In the genomic region with DNA sequence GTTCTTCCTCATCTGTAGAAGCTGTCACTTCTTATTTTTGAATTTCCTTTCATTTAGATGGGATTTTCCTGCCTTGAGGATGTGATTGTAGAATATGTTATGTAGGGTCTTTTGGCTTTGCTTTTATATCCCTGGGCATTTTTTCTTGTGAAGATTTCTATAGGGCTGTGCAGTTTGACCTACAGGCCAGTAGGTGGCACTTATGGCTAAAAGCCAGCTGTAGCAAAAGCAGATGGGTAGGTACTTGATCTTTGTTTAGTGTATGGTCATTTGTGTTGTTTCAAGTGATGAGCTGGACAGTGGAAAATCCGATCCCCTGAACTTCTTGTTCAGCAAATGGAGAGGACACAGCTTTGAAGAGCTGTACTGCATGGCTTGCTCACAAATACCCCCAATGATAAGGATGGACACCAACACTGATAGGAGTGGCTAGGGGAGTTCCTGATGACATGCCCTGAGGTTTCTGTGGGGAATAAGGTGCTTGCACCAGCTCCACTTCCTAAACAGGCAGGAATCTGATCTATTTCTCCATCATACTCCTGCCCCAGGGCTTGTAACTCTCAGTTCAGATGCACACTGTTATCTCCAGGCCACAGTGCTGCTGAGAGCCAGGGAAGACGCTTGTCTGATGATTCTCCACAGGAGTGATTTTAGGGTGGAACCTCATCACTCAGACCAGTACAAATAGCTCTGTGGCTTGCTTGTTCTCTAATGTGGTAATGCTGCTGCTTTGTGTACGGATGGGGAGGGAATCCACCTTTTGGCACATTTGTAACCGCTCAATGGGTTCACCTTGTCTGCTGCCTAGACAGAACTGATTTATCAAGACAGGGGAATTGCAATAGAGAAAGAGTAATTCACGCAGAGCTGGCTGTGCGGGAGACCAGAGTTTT, we compare ENCODE assay signal across 8 cellular contexts.
DNase-seq lines count a peak whose midpoint lies in the region; ATAC-seq, FAIRE-seq and TF ChIP-seq lines count a peak whose summit lies in the region.

No MANE protein-coding gene starts in this region.

- H3K14ac ChIP-seq in H9 (ENCODE audit: insufficient read depth, low read length), result no peak overlapping the region

- H3K56ac ChIP-seq in H9 (ENCODE audit: insufficient read length, low read depth, low read length), result no peak overlapping the region

- no peak overlapping the region for H3K18ac ChIP-seq in H9 (ENCODE audit: insufficient read length, low read depth, low read length)

- no peak overlapping the region for H2BK20ac ChIP-seq in H9 (ENCODE audit: low read depth, low read length, poor library complexity, severe bottlenecking)

- no peaks in the 10 kb centered on the region for H3K23me2 ChIP-seq in H9 (ENCODE audit: insufficient read length, low read depth, low read length, poor library complexity, severe bottlenecking)

- no peak overlapping the region for H2BK15ac ChIP-seq in H9 (ENCODE audit: low read depth, low read length)

- no peak overlapping the region for H3K4ac ChIP-seq in H9 (ENCODE audit: low read depth, low read length)

- no peak overlapping the region for H4K5ac ChIP-seq in H9 (ENCODE audit: insufficient read length, low read depth, low read length)

- H3K27me3 ChIP-seq in H9 (ENCODE audit: insufficient read depth, low read length) (0 out of 2 replicates have a peak, but pooled peaks cover 2% of the 10 kb centered on the region), MM.1S (replicated peaks; ENCODE audit: insufficient read depth, low read length) (no peaks in the 10 kb centered on the region), neural progenitor cell (no peaks in the 10 kb centered on the region)

- H2BK12ac ChIP-seq in H9 (ENCODE audit: insufficient read length, low read depth, low read length), result no peak overlapping the region

- H3F3A ChIP-seq in MM.1S (ENCODE audit: insufficient read depth, low read length), result no peaks in the 10 kb centered on the region
- H3F3A ChIP-seq in neural progenitor cell (ENCODE audit: low read depth), result no peaks in the 10 kb centered on the region

- H3K4me1 Mint-ChIP-seq in H9 (peaks cover 0 to 4% of the 10 kb centered on the region in 2 experiments; a peak in 1 of 4 replicates), MCF 10A (ENCODE audit: insufficient read depth, unreplicated experiment) (no peaks in the 10 kb centered on the region), neural progenitor cell (no peaks in the 10 kb centered on the region)

- H2AFZ ChIP-seq in H9 (ENCODE audit: low read length), result no peak overlapping the region
- no peak overlapping the region for H2AFZ ChIP-seq in MM.1S (ENCODE audit: low read length)
- peak overlapping the region; percentile 64 for H2AFZ ChIP-seq in neural progenitor cell (replicated peaks)

- H3K27ac ChIP-seq in H9 (ENCODE audit: insufficient read length, low read depth, low read length) (no peak overlapping the region), MM.1S (ENCODE audit: low read length) (no peak overlapping the region), neural progenitor cell (no peak overlapping the region)

- H3K4me3 ChIP-seq in MM.1S (ENCODE audit: low read length) (no peak overlapping the region), neural progenitor cell (no peak overlapping the region)

- H4K20me1 ChIP-seq in H9 (ENCODE audit: control insufficient read depth, insufficient read depth, insufficient read length) (no peaks in the 10 kb centered on the region), MM.1S (ENCODE audit: insufficient read depth, low read length) (no peaks in the 10 kb centered on the region), neural progenitor cell (ENCODE audit: low read depth) (no peaks in the 10 kb centered on the region)

- BruUV-seq in MCF 10A (replicated peaks; lab: Mats Ljungman, UMichigan), result no TSS peak

- POLR2A ChIA-PET in MCF 10A (lab: Yijun Ruan, JAX), result interaction anchor here (0.7 to 1.0 kb wide), 2 partner anchors 461 to 682 kb away, joined by 3 read pairs; no protein-coding TSS in a partner anchor

- H3K23ac ChIP-seq in H9 (ENCODE audit: insufficient read length, low read depth, low read length), result no peak overlapping the region

- H3K36me3 Mint-ChIP-seq in H9 (ENCODE audit: insufficient read depth in 1 of 3, low read depth in 3 of 3) (peaks cover 0 to 4% (median 2%) of the 10 kb centered on the region in 3 experiments; a peak in 1 of 7 replicates), MCF 10A (ENCODE audit: insufficient read depth, unreplicated experiment) (no peaks in the 10 kb centered on the region), neural progenitor cell (no peaks in the 10 kb centered on the region)
- no peaks in the 10 kb centered on the region for H3K36me3 Mint-ChIP-seq in activated naive CD4-positive, alpha-beta T cell treated with anti-CD3 and anti-CD28 coated beads, Interleukin-2, amount 50 U/mL, for 72 hours

- TF ChIP-seq CTCF in H9 (conservative IDR thresholded peaks at IDR 0.05) (peak; percentile 72), MM.1S (IDR thresholded peaks at IDR 0.05; ENCODE audit: low read length) (peak; percentile 56), MCF 10A (IDR thresholded peaks at IDR 0.05; ENCODE audit: unreplicated experiment) (peak; percentile 71), neural progenitor cell (IDR thresholded peaks at IDR 0.05) (peak; percentile 65)

- no peak overlapping the region for H4K8ac ChIP-seq in H9 (replicated peaks; ENCODE audit: insufficient read length, low read depth, low read length)

- H2AK5ac ChIP-seq in H9 (ENCODE audit: insufficient read length, low read length), result no peak overlapping the region

- FAIRE-seq in GM12892 (lab: Jason Lieb, UNC), result peak; percentile 91

- H3T11ph ChIP-seq in H9 (ENCODE audit: low read length), result no peak overlapping the region

- H3K9me2 ChIP-seq in MM.1S (replicated peaks; ENCODE audit: insufficient read depth, low read length), result no peaks in the 10 kb centered on the region

- H3K79me2 ChIP-seq in H9 (ENCODE audit: insufficient read depth, low read length) (no peaks in the 10 kb centered on the region), MM.1S (ENCODE audit: low read length) (no peaks in the 10 kb centered on the region), neural progenitor cell (ENCODE audit: low read depth) (no peaks in the 10 kb centered on the region)

- H3K9ac ChIP-seq in H9 (ENCODE audit: extremely low read depth, insufficient read length, low read length), result no peak overlapping the region
- no peak overlapping the region for H3K9ac ChIP-seq in MM.1S (ENCODE audit: low read length)
- H3K9ac ChIP-seq in neural progenitor cell, result no peak overlapping the region

- no peak overlapping the region for H2BK5ac ChIP-seq in H9 (ENCODE audit: insufficient read length, low read length)

- no peaks in the 10 kb centered on the region for H3K4me1 ChIP-seq in H9 (ENCODE audit: insufficient read depth, low read length)
- no peaks in the 10 kb centered on the region for H3K4me1 ChIP-seq in MM.1S (ENCODE audit: low read length)
- no peaks in the 10 kb centered on the region for H3K4me1 ChIP-seq in neural progenitor cell

- H3K4me2 ChIP-seq in H9 (ENCODE audit: insufficient read depth, insufficient read length, low read length), result no peak overlapping the region
- no peak overlapping the region for H3K4me2 ChIP-seq in MM.1S (ENCODE audit: low read depth, low read length)
- no peak overlapping the region for H3K4me2 ChIP-seq in neural progenitor cell

- H3K9me3 ChIP-seq in H9 (ENCODE audit: control insufficient read depth, low read depth, low read length), result peaks cover 10% of the 10 kb centered on the region
- H3K9me3 ChIP-seq in MM.1S (replicated peaks; ENCODE audit: insufficient read depth, low read length), result no peaks in the 10 kb centered on the region
- H3K9me3 ChIP-seq in neural progenitor cell (ENCODE audit: low read depth), result no peaks in the 10 kb centered on the region

- no peak overlapping the region for H4K91ac ChIP-seq in H9 (ENCODE audit: insufficient read length, low read depth, low read length)

- H3K27me3 Mint-ChIP-seq in H9 (ENCODE audit: low read depth) (no peaks in the 10 kb centered on the region), MCF 10A (ENCODE audit: insufficient read depth, unreplicated experiment) (peaks cover 57% of the 10 kb centered on the region), neural progenitor cell (ENCODE audit: insufficient read depth, low read depth) (peaks cover 2% of the 10 kb centered on the region)

- no peak overlapping the region for H3K4me3 Mint-ChIP-seq in H9
- H3K4me3 Mint-ChIP-seq in MCF 10A (ENCODE audit: unreplicated experiment), result no peak overlapping the region
- H3K4me3 Mint-ChIP-seq in neural progenitor cell, result no peak overlapping the region

- H3K79me1 ChIP-seq in H9 (ENCODE audit: insufficient read depth, low read depth, low read length, poor library complexity, severe bottlenecking), result no peaks in the 10 kb centered on the region

- H3K9me3 Mint-ChIP-seq in H9 (peaks cover 40 to 67% of the 10 kb centered on the region in 2 experiments), MCF 10A (ENCODE audit: unreplicated experiment) (no peaks in the 10 kb centered on the region), neural progenitor cell (no peaks in the 10 kb centered on the region)
- peaks cover 0 to 3% of the 10 kb centered on the region in 2 donors for H3K9me3 Mint-ChIP-seq in activated naive CD4-positive, alpha-beta T cell treated with anti-CD3 and anti-CD28 coated beads, Interleukin-2, amount 50 U/mL, for 72 hours

- no peak overlapping the region for H2BK120ac ChIP-seq in H9 (ENCODE audit: low read depth, low read length, poor library complexity, severe bottlenecking)

- no peak for TF ChIP-seq POLR2A in GM12892 (IDR thresholded peaks at IDR 0.05; ENCODE audit: low read depth, low read length)

- H3K27ac Mint-ChIP-seq in H9, result no peak overlapping the region
- no peak overlapping the region for H3K27ac Mint-ChIP-seq in MCF 10A (ENCODE audit: low read depth, unreplicated experiment)
- no peak overlapping the region for H3K27ac Mint-ChIP-seq in neural progenitor cell
- H3K27ac Mint-ChIP-seq in activated naive CD4-positive, alpha-beta T cell treated with anti-CD3 and anti-CD28 coated beads, Interleukin-2, amount 50 U/mL, for 72 hours, result no peak overlapping the region

- no CpG with 5 or more reads among the region's 6 CpGs for WGBS in H9 (ENCODE audit: extremely low coverage, insufficient read length, low lambda C conversion rate)

- H3K36me3 ChIP-seq in MM.1S (replicated peaks; ENCODE audit: insufficient read depth, low read length), result no peaks in the 10 kb centered on the region
- H3K36me3 ChIP-seq in neural progenitor cell, result no peaks in the 10 kb centered on the region

- CTCF ChIA-PET in MCF 10A (lab: Yijun Ruan, JAX), result interaction anchor here (0.5 to 2.6 kb wide), 37 partner anchors 8 to 1485 kb away, joined by 3 to 14 read pairs (median 4); no protein-coding TSS in a partner anchor

- DNase-seq in GM12892 (ENCODE audit: insufficient read length), result no peak
- no peak for DNase-seq in H9
- DNase-seq in MM.1S, result peak; percentile 16
- peak; percentile 56 for DNase-seq in MCF 10A (ENCODE audit: unreplicated experiment)
- peak; percentile 36 for DNase-seq in neural progenitor cell (ENCODE audit: low spot score)
- no peak for DNase-seq in activated naive CD4-positive, alpha-beta T cell treated with anti-CD3 and anti-CD28 coated beads, Interleukin-2, amount 50 U/mL, for 72 hours (ENCODE audit: low spot score in 2 of 2)
- DNase-seq in epidermal melanocyte (ENCODE audit: insufficient read length, low spot score), result no peak

- no peak for ATAC-seq in GM19035 (IDR thresholded peaks at IDR 0.05; ENCODE audit: unreplicated experiment)
- no peak for ATAC-seq in activated naive CD4-positive, alpha-beta T cell treated with anti-CD3 and anti-CD28 coated beads, Interleukin-2, amount 50 U/mL, for 72 hours

- intact Hi-C loops in MCF 10A (cut with micrococcal nuclease), result loop anchor here (1.0 to 2.0 kb wide), 2 partner anchors 346 to 1486 kb away; no protein-coding TSS in a partner anchor

Comparison
In these comparisons a context has a peak if more than half of its experiments do, and no peak if none do; other contexts are left out.
1. DNase-seq: peak in MM.1S (single experiment), MCF 10A (single experiment) and neural progenitor cell (single experiment); none in GM12892 (single experiment), H9 (single experiment), activated naive CD4-positive, alpha-beta T cell treated with anti-CD3 and anti-CD28 coated beads, Interleukin-2, amount 50 U/mL, for 72 hours (0 of 2) and epidermal melanocyte (single experiment).
2. Peak in every context shown above with its lines, with median percentiles within 50 percentile points of each other: CTCF ChIP-seq.